ENCODE assay signal across 20 cellular contexts in genomic region chr9:102506391-102506790, GRCh38.
"Had no signal": no experiment of that assay in that cellular context is flagged by ENCODE, and none has a peak within 500 bp of the region (broad histone marks: within the 10 kb centered on the region; RNA-seq: fewer than 3 reads in every experiment).

No MANE protein-coding gene starts in this region.

- H3K36me3 ChIP-seq: esophagus muscularis mucosa, gastroesophageal sphincter, heart right ventricle, left lung, lower lobe of right lung had no signal

- H3K4me3 Mint-ChIP-seq: mesothelial cell of epicardium had no signal

- H3K36me3 Mint-ChIP-seq: mesothelial cell of epicardium had no signal

- H3K27ac Mint-ChIP-seq: mesothelial cell of epicardium had no signal

- H3K9me3 ChIP-seq: esophagus muscularis mucosa, gastroesophageal sphincter, lower lobe of right lung had no signal

- H3K9me3 Mint-ChIP-seq: mesothelial cell of epicardium had no signal

- H3K27me3 ChIP-seq: dorsolateral prefrontal cortex, esophagus muscularis mucosa, foreskin keratinocyte, gastroesophageal sphincter, heart right ventricle, left lung had no signal

- H3K4me1 ChIP-seq: esophagus muscularis mucosa, foreskin keratinocyte, gastroesophageal sphincter, heart right ventricle, left lung, lower lobe of right lung had no signal

- H3K27ac ChIP-seq: coronary artery, dorsolateral prefrontal cortex, esophagus muscularis mucosa, foreskin keratinocyte, gastroesophageal sphincter, heart right ventricle, left lung, lower lobe of right lung had no signal

- DNase-seq: dermis blood vessel endothelial cell; dorsolateral prefrontal cortex; effector CD4-positive, alpha-beta T cell; effector memory CD4-positive, alpha-beta T cell; foreskin keratinocyte; heart right ventricle; hippocampal formation; islet precursor cell; kidney; kidney glomerular epithelial cell; left colon; left lung; left ventricle myocardium superior; lower lobe of right lung; mesenchymal stem cell; mucosa of descending colon had no signal

- H3K4me1 Mint-ChIP-seq: mesothelial cell of epicardium had no signal

- H3K4me3 ChIP-seq: coronary artery, dorsolateral prefrontal cortex, esophagus muscularis mucosa, gastroesophageal sphincter, heart right ventricle, left lung, lower lobe of right lung, mucosa of descending colon had no signal
